In the genomic region with DNA sequence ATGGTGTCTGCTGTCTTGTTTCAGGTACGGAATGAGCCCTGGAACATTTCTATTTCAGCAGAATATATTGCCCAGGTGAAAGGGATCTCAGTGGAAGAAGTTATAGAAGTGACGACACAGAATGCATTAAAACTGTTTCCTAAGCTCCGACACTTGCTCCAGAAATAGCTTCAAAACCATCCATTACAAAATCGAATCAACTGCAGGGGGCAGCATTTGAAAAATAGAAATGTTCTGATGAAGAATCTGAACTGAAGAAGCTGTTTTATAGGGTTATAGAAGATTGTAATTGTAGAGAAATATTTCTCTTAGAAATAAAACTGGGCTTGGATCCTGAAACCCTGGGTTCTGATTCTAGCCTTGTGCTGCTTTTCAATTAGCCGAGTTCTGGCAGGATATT, we compare ENCODE assay signal across 8 cellular contexts. TPM values are rescaled to one million over a fixed set of nuclear protein-coding genes. Genes with fewer than 3 reads are reported as not detected.
DNase-seq lines count a peak whose midpoint lies in the region; ATAC-seq and TF ChIP-seq lines count a peak whose summit lies in the region.

No MANE protein-coding gene starts in this region.

- ATAC-seq in stimulated activated memory B cell treated with anti-CD40 and anti-IgM and Interleukin-4, amounts not matched to agents 10 μg/mL and 1 μg/mL and 100 μg/mL, for 72 hours, result no peak
- no peak for ATAC-seq in GM19397 (IDR thresholded peaks at IDR 0.05; ENCODE audit: unreplicated experiment)

- H3K27me3 Mint-ChIP-seq in mesothelial cell of epicardium (ENCODE audit: low read depth), result no peaks in the 10 kb centered on the region
- no peaks in the 10 kb centered on the region for H3K27me3 Mint-ChIP-seq in stimulated activated memory B cell treated with anti-CD40 and anti-IgM and Interleukin-4, amounts not matched to agents 10 μg/mL and 1 μg/mL and 100 μg/mL, for 72 hours

- in situ Hi-C loops in astrocyte of the spinal cord (cut with HindIII; ENCODE audit: low sequenced_read_pairs), result no loop called here

- DNase-seq in COR-L47 (lab: John Stamatoyannopoulos, UW) (peak; percentile 4), HFF-Myc (ENCODE audit: extremely low read depth, low read depth) (no peak), astrocyte of the spinal cord (ENCODE audit: low read depth, low spot score) (no peak), mesothelial cell of epicardium (ENCODE audit: low spot score in 2 of 2, unreplicated experiment in 2 of 2) (no peak)
- DNase-seq in NK-92 treated with Interleukin-12 subunit alpha and Interleukin-12 subunit beta, amount 100 ng/mL, for 24 hours (lab: John Stamatoyannopoulos, UW), result no peak
- no peak for DNase-seq in activated CD4-positive, alpha-beta T cell treated with anti-CD3 and anti-CD28 coated beads, Interleukin-2, amount 50 U/mL, for 1 hour

- H3K4me3 ChIP-seq in HFF-Myc (replicated peaks; ENCODE audit: low read depth, low read length), result no peak overlapping the region
- H3K4me3 ChIP-seq in astrocyte of the spinal cord (ENCODE audit: low read depth, low read length), result no peak overlapping the region

- no peak overlapping the region for H3K27ac Mint-ChIP-seq in mesothelial cell of epicardium
- no peak overlapping the region for H3K27ac Mint-ChIP-seq in stimulated activated memory B cell treated with anti-CD40 and anti-IgM and Interleukin-4, amounts not matched to agents 10 μg/mL and 1 μg/mL and 100 μg/mL, for 72 hours

- H3K9me3 Mint-ChIP-seq in mesothelial cell of epicardium, result no peaks in the 10 kb centered on the region
- H3K9me3 Mint-ChIP-seq in stimulated activated memory B cell treated with anti-CD40 and anti-IgM and Interleukin-4, amounts not matched to agents 10 μg/mL and 1 μg/mL and 100 μg/mL, for 72 hours, result no peaks in the 10 kb centered on the region

- H3K36me3 Mint-ChIP-seq in mesothelial cell of epicardium, result no peaks in the 10 kb centered on the region
- H3K36me3 Mint-ChIP-seq in stimulated activated memory B cell treated with anti-CD40 and anti-IgM and Interleukin-4, amounts not matched to agents 10 μg/mL and 1 μg/mL and 100 μg/mL, for 72 hours, result peaks cover 15% of the 10 kb centered on the region

- H3K4me1 Mint-ChIP-seq in mesothelial cell of epicardium, result peaks cover 6% of the 10 kb centered on the region
- H3K4me1 Mint-ChIP-seq in stimulated activated memory B cell treated with anti-CD40 and anti-IgM and Interleukin-4, amounts not matched to agents 10 μg/mL and 1 μg/mL and 100 μg/mL, for 72 hours, result peaks cover 7% of the 10 kb centered on the region

- H3K4me3 Mint-ChIP-seq in mesothelial cell of epicardium, result no peak overlapping the region
- no peak overlapping the region for H3K4me3 Mint-ChIP-seq in stimulated activated memory B cell treated with anti-CD40 and anti-IgM and Interleukin-4, amounts not matched to agents 10 μg/mL and 1 μg/mL and 100 μg/mL, for 72 hours

- TF ChIP-seq CTCF in HFF-Myc (IDR thresholded peaks at IDR 0.05; ENCODE audit: low read depth, low read length, missing control alignments), result peak; percentile 32
- TF ChIP-seq CTCF in astrocyte of the spinal cord (IDR thresholded peaks at IDR 0.05; ENCODE audit: low read depth, low read length), result peak; percentile 32
- TF ChIP-seq CTCF in mesothelial cell of epicardium (IDR thresholded peaks at IDR 0.05; ENCODE audit: unreplicated experiment), result peak; percentile 47

RNA-seq across cellular contexts. Expression of gene TATDN3, which starts 23.3 kb away (rescaled TPM):
- total RNA-seq in mesothelial cell of epicardium, result 11.3 to 15.1 TPM (median 14.3 TPM) in 3 replicates

RNA-seq across cellular contexts. Expression of gene NSL1, which starts 23.4 kb away (rescaled TPM):
- total RNA-seq in mesothelial cell of epicardium, result 26.1 to 29.0 TPM (median 26.6 TPM) in 3 replicates

RNA-seq across cellular contexts. Expression of gene SPATA45, which starts 32.5 kb away (rescaled TPM):
- total RNA-seq in mesothelial cell of epicardium, result 0.65 to 0.78 TPM in 2 of 3 replicates, not detected in the other

RNA-seq across cellular contexts. Expression of gene FLVCR1, which starts 43.1 kb away (rescaled TPM):
- 19.8 to 23.1 TPM (median 21.2 TPM) in 3 replicates for total RNA-seq in mesothelial cell of epicardium
